Comparison of ENCODE assay signal across 21 cellular contexts in genomic region chr5:36934740-36935356, GRCh38. TPM values are rescaled to one million over a fixed set of nuclear protein-coding genes. Genes with fewer than 3 reads are reported as not detected.
DNase-seq lines count a peak whose midpoint lies in the region; ATAC-seq, FAIRE-seq and TF ChIP-seq lines count a peak whose summit lies in the region.
"Had no signal": no experiment of that assay in that cellular context is flagged by ENCODE, and none has a peak within 500 bp of the region (broad histone marks: within the 10 kb centered on the region; RNA-seq: fewer than 3 reads in every experiment).

No MANE protein-coding gene starts in this region.

- intact Hi-C loops in activated CD4-positive, alpha-beta T cell treated with anti-CD3 and anti-CD28 coated beads, Interleukin-2, amount 10 ng/mL, durations not matched to agents 24 days and 14 days (cut with micrococcal nuclease): no loop called here
- intact Hi-C loops in activated T-helper 1 cell treated with anti-CD3 and anti-CD28 coated beads, Interleukin-12 subunit alpha, Interleukin-12 subunit beta, Interleukin-2, Interleukin-4 antibody, amounts not matched to agents 30 ng/mL and 10 ng/mL and 1 ng/mL, durations not matched to agents 14 hours and 24 hours and 36 hours (cut with micrococcal nuclease): no loop called here
- intact Hi-C loops in CD4-positive, alpha-beta memory T cell (cut with micrococcal nuclease): no loop called here

- no peaks in the 10 kb centered on the region for H3K36me3 ChIP-seq in GM23338 (ENCODE audit: insufficient read depth)
- no peaks in the 10 kb centered on the region for H3K36me3 ChIP-seq in keratinocyte (ENCODE audit: control insufficient read depth in 2 of 2, extremely low read depth in 1 of 2, insufficient read depth in 2 of 2, low read length in 2 of 2)
- H3K36me3 ChIP-seq in CD4-positive, alpha-beta memory T cell (ENCODE audit: insufficient read depth, low read length): no peaks in the 10 kb centered on the region
- H3K36me3 ChIP-seq: gastrocnemius medialis, Peyer's patch, tibial artery had no signal

- no peak overlapping the region for H3K4me3 ChIP-seq in GM23338
- no peak overlapping the region for H3K4me3 ChIP-seq in keratinocyte (ENCODE audit: control insufficient read depth in 2 of 3, extremely low read depth in 1 of 3, insufficient read depth in 2 of 3, low read depth in 1 of 3, low read length in 3 of 3)
- no peak overlapping the region for H3K4me3 ChIP-seq in CD4-positive, alpha-beta memory T cell (ENCODE audit: low read length in 2 of 2)
- H3K4me3 ChIP-seq: A549, gastrocnemius medialis, GM12878, Peyer's patch, tibial artery had no signal

- peaks cover 99% of the 10 kb centered on the region for H3K79me2 ChIP-seq in GM23338 (replicated peaks; ENCODE audit: insufficient read depth)
- H3K79me2 ChIP-seq in keratinocyte (ENCODE audit: control insufficient read depth, insufficient read depth, low read length): peaks cover 93% of the 10 kb centered on the region

- dilution Hi-C loops in keratinocyte (cut with MboI; ENCODE audit: extremely low pct_ligation_motif_present, low sequenced_read_pairs): no loop called here

- H3K4me1 ChIP-seq in GM23338 (ENCODE audit: insufficient read depth) (no peaks in the 10 kb centered on the region), keratinocyte (ENCODE audit: control insufficient read depth, extremely low read depth, insufficient read depth, low read length) (peaks cover 2% of the 10 kb centered on the region)
- peaks cover 46% of the 10 kb centered on the region for H3K4me1 ChIP-seq in CD4-positive, alpha-beta memory T cell (ENCODE audit: insufficient read depth, low read length)

- H3K4me3 Mint-ChIP-seq in activated CD4-positive, alpha-beta T cell treated with anti-CD3 and anti-CD28 coated beads, Interleukin-2, amount 10 ng/mL, durations not matched to agents 24 days and 14 days: no peak overlapping the region
- H3K4me3 Mint-ChIP-seq in GM23338: no peak overlapping the region
- peak overlapping the region; percentile 3 for H3K4me3 Mint-ChIP-seq in activated naive CD8-positive, alpha-beta T cell
- no peak overlapping the region for H3K4me3 Mint-ChIP-seq in activated T-helper 1 cell treated with anti-CD3 and anti-CD28 coated beads, Interleukin-12 subunit alpha, Interleukin-12 subunit beta, Interleukin-2, Interleukin-4 antibody, amounts not matched to agents 30 ng/mL and 10 ng/mL and 1 ng/mL, durations not matched to agents 14 hours and 24 hours and 36 hours
- peak overlapping the region in 4 of 8 donors; percentile 1 to 27 (median 16) for H3K4me3 Mint-ChIP-seq in CD4-positive, alpha-beta memory T cell

- H3K36me3 Mint-ChIP-seq in activated CD4-positive, alpha-beta T cell treated with anti-CD3 and anti-CD28 coated beads, Interleukin-2, amount 10 ng/mL, durations not matched to agents 24 days and 14 days (ENCODE audit: low read depth): peaks cover 2% of the 10 kb centered on the region
- no peaks in the 10 kb centered on the region for H3K36me3 Mint-ChIP-seq in GM23338 (ENCODE audit: low read depth)
- H3K36me3 Mint-ChIP-seq in activated naive CD8-positive, alpha-beta T cell: peaks cover 3% of the 10 kb centered on the region
- no peaks in the 10 kb centered on the region for H3K36me3 Mint-ChIP-seq in activated T-helper 1 cell treated with anti-CD3 and anti-CD28 coated beads, Interleukin-12 subunit alpha, Interleukin-12 subunit beta, Interleukin-2, Interleukin-4 antibody, amounts not matched to agents 30 ng/mL and 10 ng/mL and 1 ng/mL, durations not matched to agents 14 hours and 24 hours and 36 hours (ENCODE audit: low read depth)
- peaks cover 0 to 3% of the 10 kb centered on the region in 2 donors for H3K36me3 Mint-ChIP-seq in CD4-positive, alpha-beta memory T cell

- peaks cover 4% of the 10 kb centered on the region; the same call in 1 of the 2 replicates for H3K9me2 ChIP-seq in GM23338 (ENCODE audit: insufficient read depth)
- H3K9me2 ChIP-seq: SK-N-SH had no signal

- peak; percentile 53 for FAIRE-seq in keratinocyte (lab: Jason Lieb, UNC)
- FAIRE-seq: A549, GM12878 had no signal

- peaks cover 11% of the 10 kb centered on the region for H3K4me1 Mint-ChIP-seq in activated CD4-positive, alpha-beta T cell treated with anti-CD3 and anti-CD28 coated beads, Interleukin-2, amount 10 ng/mL, durations not matched to agents 24 days and 14 days
- peaks cover 13% of the 10 kb centered on the region; the same call in 2 of the 3 replicates for H3K4me1 Mint-ChIP-seq in GM23338
- H3K4me1 Mint-ChIP-seq in activated naive CD8-positive, alpha-beta T cell (ENCODE audit: low read depth): peaks cover 88% of the 10 kb centered on the region
- peaks cover 14% of the 10 kb centered on the region for H3K4me1 Mint-ChIP-seq in activated T-helper 1 cell treated with anti-CD3 and anti-CD28 coated beads, Interleukin-12 subunit alpha, Interleukin-12 subunit beta, Interleukin-2, Interleukin-4 antibody, amounts not matched to agents 30 ng/mL and 10 ng/mL and 1 ng/mL, durations not matched to agents 14 hours and 24 hours and 36 hours (ENCODE audit: low read depth)
- peaks cover 49 to 86% (median 75%) of the 10 kb centered on the region in 4 donors for H3K4me1 Mint-ChIP-seq in CD4-positive, alpha-beta memory T cell

- H3K27ac ChIP-seq in GM23338 (ENCODE audit: low read depth) (no peak overlapping the region), keratinocyte (ENCODE audit: control insufficient read depth, insufficient read depth, low read length) (no peak overlapping the region)
- H3K27ac ChIP-seq in CD4-positive, alpha-beta memory T cell (ENCODE audit: low read depth, low read length): no peak overlapping the region
- H3K27ac ChIP-seq: A549, gastrocnemius medialis, Peyer's patch, tibial artery had no signal

- no peaks in the 10 kb centered on the region for H3F3A ChIP-seq in GM23338 (replicated peaks; ENCODE audit: low read depth)

- no peaks in the 10 kb centered on the region for H3K27me3 ChIP-seq in GM23338 (ENCODE audit: insufficient read depth)
- H3K27me3 ChIP-seq in keratinocyte (ENCODE audit: control insufficient read depth, extremely low read depth, insufficient read depth, low read length): no peaks in the 10 kb centered on the region
- H3K27me3 ChIP-seq in CD4-positive, alpha-beta memory T cell (ENCODE audit: insufficient read depth, low read length): no peaks in the 10 kb centered on the region
- H3K27me3 ChIP-seq: gastrocnemius medialis, Peyer's patch, tibial artery had no signal

- CTCF ChIA-PET in CD4-positive, alpha-beta memory T cell (lab: Charles Lee; ENCODE audit: partially characterized antibody): no interaction called here

- no peak for ATAC-seq in GM23338
- ATAC-seq: A549, gastrocnemius medialis, GM12878 had no signal

- H3K27ac Mint-ChIP-seq in activated CD4-positive, alpha-beta T cell treated with anti-CD3 and anti-CD28 coated beads, Interleukin-2, amount 10 ng/mL, durations not matched to agents 24 days and 14 days: no peak overlapping the region
- H3K27ac Mint-ChIP-seq in GM23338: peak overlapping the region; percentile 2; the same call in 1 of the 2 replicates
- H3K27ac Mint-ChIP-seq in activated naive CD8-positive, alpha-beta T cell: peak overlapping the region; percentile 19
- no peak overlapping the region for H3K27ac Mint-ChIP-seq in activated T-helper 1 cell treated with anti-CD3 and anti-CD28 coated beads, Interleukin-12 subunit alpha, Interleukin-12 subunit beta, Interleukin-2, Interleukin-4 antibody, amounts not matched to agents 30 ng/mL and 10 ng/mL and 1 ng/mL, durations not matched to agents 14 hours and 24 hours and 36 hours
- peak overlapping the region in 1 of 7 donors; percentile 48 for H3K27ac Mint-ChIP-seq in CD4-positive, alpha-beta memory T cell

- H2AFZ ChIP-seq in GM23338: no peak overlapping the region
- H2AFZ ChIP-seq in keratinocyte (ENCODE audit: control insufficient read depth, low read length): no peak overlapping the region

- no peak overlapping the region for H3K4me2 ChIP-seq in GM23338
- no peak overlapping the region for H3K4me2 ChIP-seq in keratinocyte (ENCODE audit: control insufficient read depth, extremely low read depth, insufficient read depth, low read depth, low read length)
- H3K4me2 ChIP-seq: A549, SK-N-SH had no signal

- POLR2A ChIA-PET in CD4-positive, alpha-beta memory T cell (lab: Charles Lee; ENCODE audit: partially characterized antibody): no interaction called here

- peak; percentile 11 for DNase-seq in activated CD4-positive, alpha-beta T cell treated with anti-CD3 and anti-CD28 coated beads for 48 hours
- no peak for DNase-seq in activated CD4-positive, alpha-beta T cell treated with anti-CD3 and anti-CD28 coated beads, Interleukin-2, amount 10 ng/mL, durations not matched to agents 24 days and 14 days
- DNase-seq in GM23338 (ENCODE audit: low spot score) (no peak), keratinocyte (ENCODE audit: low read depth, low spot score) (no peak), NCI-H82 (lab: John Stamatoyannopoulos, UW) (no peak)
- no peak for DNase-seq in activated T-helper 1 cell treated with anti-CD3 and anti-CD28 coated beads, Interleukin-12 subunit alpha, Interleukin-12 subunit beta, Interleukin-2, Interleukin-4 antibody, amounts not matched to agents 30 ng/mL and 10 ng/mL and 1 ng/mL, durations not matched to agents 14 hours and 24 hours and 36 hours (ENCODE audit: low spot score)
- DNase-seq in CD4-positive, alpha-beta memory T cell: no peak
- DNase-seq: activated CD4-positive, alpha-beta T cell treated with anti-CD3 and anti-CD28 coated beads, Interleukin-2, amount 50 U/mL, for 1 hour; aorta; C1 segment of cervical spinal cord; gastrocnemius medialis; GF-D8; NCI-H1436 treated with DMSO at 0.1 percent for 48 hours; NCI-H2171; NCI-H748 treated with DMSO at 0.1 percent for 48 hours; Peyer's patch; SK-N-SH; tibial artery had no signal

- H3K9me3 Mint-ChIP-seq in activated CD4-positive, alpha-beta T cell treated with anti-CD3 and anti-CD28 coated beads, Interleukin-2, amount 10 ng/mL, durations not matched to agents 24 days and 14 days: no peaks in the 10 kb centered on the region
- H3K9me3 Mint-ChIP-seq in GM23338: no peaks in the 10 kb centered on the region
- H3K9me3 Mint-ChIP-seq in activated naive CD8-positive, alpha-beta T cell (ENCODE audit: low read depth): no peaks in the 10 kb centered on the region
- no peaks in the 10 kb centered on the region for H3K9me3 Mint-ChIP-seq in activated T-helper 1 cell treated with anti-CD3 and anti-CD28 coated beads, Interleukin-12 subunit alpha, Interleukin-12 subunit beta, Interleukin-2, Interleukin-4 antibody, amounts not matched to agents 30 ng/mL and 10 ng/mL and 1 ng/mL, durations not matched to agents 14 hours and 24 hours and 36 hours
- peaks cover 0 to 3% (median 0%) of the 10 kb centered on the region in 8 donors for H3K9me3 Mint-ChIP-seq in CD4-positive, alpha-beta memory T cell

- H3K9ac ChIP-seq in keratinocyte (ENCODE audit: control insufficient read depth, extremely low read depth, insufficient read depth, low read length): no peak overlapping the region
- H3K9ac ChIP-seq: SK-N-SH had no signal

- TF ChIP-seq CTCF in GM23338 (conservative IDR thresholded peaks at IDR 0.05; ENCODE audit: low read depth in 2 of 2) (no peak), keratinocyte (optimal IDR thresholded peaks at IDR 0.05 in 1 of 3, IDR thresholded peaks at IDR 0.05 in 1 of 3, conservative IDR thresholded peaks at IDR 0.05 in 1 of 3; ENCODE audit: extremely low read depth in 1 of 3, insufficient read depth in 2 of 3, low read length in 3 of 3) (no peak)

- H3K9me1 ChIP-seq in keratinocyte (ENCODE audit: control insufficient read depth, extremely low read depth, insufficient read depth, low read length): no peaks in the 10 kb centered on the region

- H4K20me1 ChIP-seq in GM23338 (replicated peaks; ENCODE audit: insufficient read depth): peaks cover 35% of the 10 kb centered on the region
- H4K20me1 ChIP-seq in keratinocyte (ENCODE audit: control insufficient read depth, extremely low read depth, insufficient read depth, low read length): peaks cover 5% of the 10 kb centered on the region

- H3K27me3 Mint-ChIP-seq in activated CD4-positive, alpha-beta T cell treated with anti-CD3 and anti-CD28 coated beads, Interleukin-2, amount 10 ng/mL, durations not matched to agents 24 days and 14 days: no peaks in the 10 kb centered on the region
- peaks cover 4% of the 10 kb centered on the region for H3K27me3 Mint-ChIP-seq in GM23338 (ENCODE audit: insufficient read depth, low read depth, poor library complexity)
- H3K27me3 Mint-ChIP-seq in activated naive CD8-positive, alpha-beta T cell: no peaks in the 10 kb centered on the region
- H3K27me3 Mint-ChIP-seq in activated T-helper 1 cell treated with anti-CD3 and anti-CD28 coated beads, Interleukin-12 subunit alpha, Interleukin-12 subunit beta, Interleukin-2, Interleukin-4 antibody, amounts not matched to agents 30 ng/mL and 10 ng/mL and 1 ng/mL, durations not matched to agents 14 hours and 24 hours and 36 hours (ENCODE audit: insufficient read depth): no peaks in the 10 kb centered on the region
- H3K27me3 Mint-ChIP-seq in CD4-positive, alpha-beta memory T cell: no peaks in the 10 kb centered on the region

- H3K9me3 ChIP-seq in keratinocyte (ENCODE audit: control insufficient read depth, low read depth, low read length): no peaks in the 10 kb centered on the region
- H3K9me3 ChIP-seq in CD4-positive, alpha-beta memory T cell (ENCODE audit: control insufficient read depth in 1 of 2, low read length in 2 of 2): no peaks in the 10 kb centered on the region
- H3K9me3 ChIP-seq: A549, gastrocnemius medialis, Peyer's patch, tibial artery had no signal

RNA-seq across cellular contexts. Expression of gene NIPBL, which starts 58.3 kb away (rescaled TPM):
- total RNA-seq in activated CD4-positive, alpha-beta T cell treated with anti-CD3 and anti-CD28 coated beads, Interleukin-2, amount 10 ng/mL, durations not matched to agents 24 days and 14 days: 49.3 and 49.6 TPM in 2 replicates
- total RNA-seq in GM23338 (2014; rRNA removed; shearing (Covaris generic)): 40.3 and 44.2 TPM in 2 replicates
- polyA plus RNA-seq in GM23338 (2016; fragmentation: Nextera tagmentation; extraction: Ambion mirVana): 47.1 and 51.4 TPM in 2 replicates
- 21.4 to 26.0 TPM (median 23.4 TPM) in 3 replicates for polyA plus RNA-seq in keratinocyte
- 48.9 TPM for polyA plus RNA-seq in keratinocyte (2011; ENCODE audit: low read depth)
- polyA plus RNA-seq in keratinocyte (2011; cell fraction: cytosol; rRNA removed): 8.9 and 16.8 TPM in 2 replicates
- 36.2 and 42.3 TPM in 2 replicates for polyA plus RNA-seq in keratinocyte (2011; cell fraction: nucleus; rRNA removed)
- 14.4 and 18.6 TPM in 2 replicates for polyA plus RNA-seq in keratinocyte (2012; ENCODE audit: low replicate concordance)
- 44.4 to 137 TPM (median 75.1 TPM) in 3 replicates for polyA minus RNA-seq in keratinocyte
- 14.0 TPM for polyA minus RNA-seq in keratinocyte (2011; cell fraction: cytosol; rRNA and poly(A)+ RNA removed)
- polyA minus RNA-seq in keratinocyte (2011; cell fraction: nucleus; rRNA and poly(A)+ RNA removed): 54.3 and 109 TPM in 2 replicates
- 59.4 and 62.4 TPM in 2 replicates for total RNA-seq in activated T-helper 1 cell treated with anti-CD3 and anti-CD28 coated beads, Interleukin-12 subunit alpha, Interleukin-12 subunit beta, Interleukin-2, Interleukin-4 antibody, amounts not matched to agents 30 ng/mL and 10 ng/mL and 1 ng/mL, durations not matched to agents 14 hours and 24 hours and 36 hours
- total RNA-seq in CD4-positive, alpha-beta memory T cell: 100 to 1,000 TPM; 106 to 110 TPM
- 10 to 100 TPM in 1 of 2 donors, 1 to 10 TPM in 1; 3.8 to 43.0 TPM for polyA plus RNA-seq in CD4-positive, alpha-beta memory T cell

Comparison
In these comparisons a context has a peak if more than half of its experiments do, and no peak if none do; other contexts are left out.
1. H3K27ac Mint-ChIP-seq: peak in GM23338 (single experiment) and activated naive CD8-positive, alpha-beta T cell (single experiment); none in activated CD4-positive, alpha-beta T cell treated with anti-CD3 and anti-CD28 coated beads, Interleukin-2, amount 10 ng/mL, durations not matched to agents 24 days and 14 days (single experiment) and activated T-helper 1 cell treated with anti-CD3 and anti-CD28 coated beads, Interleukin-12 subunit alpha, Interleukin-12 subunit beta, Interleukin-2, Interleukin-4 antibody, amounts not matched to agents 30 ng/mL and 10 ng/mL and 1 ng/mL, durations not matched to agents 14 hours and 24 hours and 36 hours (single experiment).